In the genomic region with DNA sequence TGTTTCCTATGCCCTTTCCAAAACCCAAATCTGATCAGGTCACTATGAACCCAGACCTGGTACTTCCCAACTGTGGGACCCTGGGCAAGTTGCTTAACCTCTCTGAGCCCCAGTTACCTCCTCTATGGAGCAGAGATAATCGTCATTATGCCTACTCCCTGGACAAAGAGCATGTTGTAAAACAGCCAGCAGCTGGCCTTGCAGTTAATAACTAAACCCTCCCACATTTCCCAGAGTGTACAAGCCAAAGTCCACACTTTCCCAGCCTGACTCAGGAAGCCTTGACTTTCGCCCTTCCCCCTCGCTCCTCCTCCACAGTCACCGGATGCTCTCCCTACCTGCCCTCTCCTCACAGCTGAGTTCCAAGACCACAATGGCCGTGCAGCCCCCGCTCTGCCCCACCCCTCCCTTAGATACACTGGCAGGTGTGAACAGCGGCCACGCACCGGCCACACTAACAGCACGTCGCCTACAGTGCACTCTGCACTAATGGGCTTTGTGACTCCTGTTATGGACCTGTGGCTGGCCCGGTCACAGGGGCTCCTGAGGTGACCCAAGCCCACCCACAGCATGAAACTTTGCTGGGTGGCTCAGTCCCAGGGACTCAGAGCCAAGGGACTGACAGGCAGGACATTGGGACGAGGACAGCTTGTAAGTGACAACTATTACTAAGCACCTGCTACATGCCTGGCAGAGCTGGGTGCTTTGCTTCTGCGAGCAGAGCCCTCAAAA, we compare ENCODE assay signal across 9 cellular contexts. TPM values are rescaled to one million over a fixed set of nuclear protein-coding genes. Genes with fewer than 3 reads are reported as not detected.
DNase-seq lines count a peak whose midpoint lies in the region; ATAC-seq, FAIRE-seq and TF ChIP-seq lines count a peak whose summit lies in the region.
"Had no signal": no experiment of that assay in that cellular context is flagged by ENCODE, and none has a peak within 500 bp of the region (broad histone marks: within the 10 kb centered on the region; RNA-seq: fewer than 3 reads in every experiment).

No MANE protein-coding gene starts in this region.

- H3K27me3 ChIP-seq in NT2/D1 (ENCODE audit: insufficient read depth, insufficient read length) = no peaks in the 10 kb centered on the region
- no peaks in the 10 kb centered on the region for H3K27me3 ChIP-seq in pancreas

- peak; percentile 89 for DNase-seq in Daoy (ENCODE audit: low read depth)
- no peak for DNase-seq in NT2/D1 (ENCODE audit: low read depth, low spot score)
- peak; percentile 74 for DNase-seq in fibroblast of peridontal ligament (ENCODE audit: extremely low read depth)
- peak; percentile 78 to 96 (median 92) for DNase-seq in pancreas
- no peak for DNase-seq in stimulated activated CD8-positive, alpha-beta memory T cell treated with anti-CD3 and anti-CD28 coated beads, Interleukin-4, amount 100 ng/mL, for 48 hours
- no peak for DNase-seq in iPS-NIHi7 (ENCODE audit: extremely low spot score)
- DNase-seq in erythroblast (lab: John Stamatoyannopoulos, UW) = no peak
- no peak for DNase-seq in GDM1 (lab: John Stamatoyannopoulos, UW)
- DNase-seq: activated T-cell treated with anti-CD3 and anti-CD28 coated beads, Interleukin-2, amount 50 U/mL, for 72 hours had no signal

- H3K9me3 ChIP-seq in NT2/D1 (ENCODE audit: insufficient read depth, low read length) = no peaks in the 10 kb centered on the region
- no peaks in the 10 kb centered on the region for H3K9me3 ChIP-seq in pancreas

- H3K4me3 ChIP-seq in NT2/D1 (ENCODE audit: insufficient read length, low read depth) = no peak overlapping the region
- H3K4me3 ChIP-seq in pancreas = peak overlapping the region in 2 of 4 donors; percentile 8 to 15

- peak overlapping the region; percentile 84 to 95 (median 92) for H3K27ac ChIP-seq in pancreas

- peaks cover 54% of the 10 kb centered on the region for H3K36me3 ChIP-seq in NT2/D1 (ENCODE audit: insufficient read depth, insufficient read length, low read length)
- peaks cover 0 to 8% (median 0%) of the 10 kb centered on the region in 3 donors for H3K36me3 ChIP-seq in pancreas

- TF ChIP-seq CTCF in pancreas (IDR thresholded peaks at IDR 0.05) = no peak

- 9% methylated on average over 14 of the region's 14 CpGs for WGBS in pancreas, 2 donors

- no peak for TF ChIP-seq POLR2A in erythroblast (IDR thresholded peaks at IDR 0.05; ENCODE audit: low read length)

- FAIRE-seq in pancreas (lab: Jason Lieb, UNC) = peak; percentile 43

- intact Hi-C loops in pancreas (cut with DNase I) = no loop called here

- peak overlapping the region; percentile 50 for H3K9ac ChIP-seq in NT2/D1 (ENCODE audit: insufficient read length, low read depth)

- peaks cover 20% of the 10 kb centered on the region for H3K4me1 ChIP-seq in NT2/D1 (ENCODE audit: insufficient read depth, insufficient read length)
- peaks cover 44 to 55% (median 50%) of the 10 kb centered on the region in 3 donors for H3K4me1 ChIP-seq in pancreas

- ATAC-seq in pancreas = peak; percentile 86 to 91 (median 88)
- ATAC-seq: activated T-cell treated with anti-CD3 and anti-CD28 coated beads, Interleukin-2, amount 50 U/mL, for 72 hours had no signal

RNA-seq across cellular contexts. Expression of a gene that starts 15.6 kb away (rescaled TPM):
- total RNA-seq in Daoy (2014; rRNA removed; shearing (Covaris generic)) = 2.4 and 3.0 TPM in 2 replicates
- 10 to 100 TPM in 1 of 6 donors, 1 to 10 TPM in 5; 1.5 to 10.5 (median 3.4) TPM for total RNA-seq in pancreas
- 1 to 10 TPM; 5.2 to 6.5 TPM for polyA plus RNA-seq in pancreas

RNA-seq across cellular contexts. Expression of a gene that starts 17.4 kb away (rescaled TPM):
- total RNA-seq in Daoy (2014; rRNA removed; shearing (Covaris generic)) = 24.0 and 25.9 TPM in 2 replicates
- total RNA-seq in pancreas = 10 to 100 TPM in 4 of 6 donors, 1 to 10 TPM in 2; 9.9 to 20.6 (median 11.5) TPM
- polyA plus RNA-seq in pancreas = 10 to 100 TPM; 29.9 to 30.2 TPM

RNA-seq across cellular contexts. Expression of a gene that starts 58.5 kb away (rescaled TPM):
- total RNA-seq in Daoy (2014; rRNA removed; shearing (Covaris generic)) = 11.8 and 13.1 TPM in 2 replicates
- 100 to 1,000 TPM in 2 of 6 donors, 10 to 100 TPM in 4; 68.8 to 139 (median 96.1) TPM for total RNA-seq in pancreas
- polyA plus RNA-seq in pancreas = 10 to 100 TPM; 78.2 to 79.0 TPM

Comparison
In these comparisons a context has a peak if more than half of its experiments do, and no peak if none do; other contexts are left out.
1. DNase-seq: peak in Daoy (single experiment), fibroblast of peridontal ligament (single experiment) and pancreas (6 of 6); none in NT2/D1 (single experiment), stimulated activated CD8-positive, alpha-beta memory T cell treated with anti-CD3 and anti-CD28 coated beads, Interleukin-4, amount 100 ng/mL, for 48 hours (single experiment), iPS-NIHi7 (single experiment), erythroblast (0 of 2) and GDM1 (single experiment).